ENCODE assay signal across 9 cellular contexts in the genomic region with DNA sequence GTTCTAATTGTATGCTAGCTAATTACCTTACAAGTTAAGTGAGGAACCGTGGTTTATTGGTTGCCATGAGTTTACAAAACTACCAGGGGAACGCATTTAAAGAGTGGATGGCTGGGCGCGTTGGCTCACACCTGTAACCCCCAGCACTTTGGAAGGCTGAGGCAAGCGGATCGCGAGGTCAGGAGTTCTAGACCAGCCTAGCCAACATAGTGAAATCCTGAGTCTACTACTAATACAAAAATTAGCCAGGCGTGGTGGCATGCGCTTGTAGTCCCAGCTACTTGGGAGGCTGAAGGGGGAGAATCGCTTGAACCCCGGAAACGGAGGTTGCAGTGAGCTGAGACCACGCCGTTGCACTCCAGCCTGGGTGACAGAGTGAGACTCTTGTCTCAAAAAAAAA. TPM values are rescaled to one million over a fixed set of nuclear protein-coding genes. Genes with fewer than 3 reads are reported as not detected.
DNase-seq lines count a peak whose midpoint lies in the region; ATAC-seq and TF ChIP-seq lines count a peak whose summit lies in the region.
"Had no signal": no experiment of that assay in that cellular context is flagged by ENCODE, and none has a peak within 500 bp of the region (broad histone marks: within the 10 kb centered on the region; RNA-seq: fewer than 3 reads in every experiment).

No MANE protein-coding gene starts in this region.

- CTCF ChIA-PET in GM10248 (lab: Yijun Ruan, JAX), result interaction anchor here (2.7 kb wide), 1 partner anchor 18 kb away, joined by 6 read pairs; no protein-coding TSS in a partner anchor

- H3K9me3 Mint-ChIP-seq in CD4-positive, CD25-positive, alpha-beta regulatory T cell, result peaks cover 0 to 2% (median 0%) of the 10 kb centered on the region in 7 donors
- no peaks in the 10 kb centered on the region for H3K9me3 Mint-ChIP-seq in nephron

- peaks cover 59% of the 10 kb centered on the region for H3K36me3 ChIP-seq in CD4-positive, CD25-positive, alpha-beta regulatory T cell (ENCODE audit: control insufficient read depth, insufficient read depth, low read length)
- peaks cover 49 to 59% of the 10 kb centered on the region in 2 donors for H3K36me3 ChIP-seq in duodenal mucosa (ENCODE audit: control insufficient read depth in 1 of 2, insufficient read depth in 2 of 2, low read length in 2 of 2)

- peak overlapping the region in 1 of 2 donors; percentile 72 for H3K9ac ChIP-seq in duodenal mucosa (ENCODE audit: low read depth in 1 of 2, low read length in 2 of 2)

- peak overlapping the region; percentile 92 to 100 (median 96) for H3K4me3 Mint-ChIP-seq in CD4-positive, CD25-positive, alpha-beta regulatory T cell
- peak overlapping the region; percentile 94 to 99 (median 99) for H3K4me3 Mint-ChIP-seq in nephron

- ATAC-seq in CD4-positive, CD25-positive, alpha-beta regulatory T cell (ENCODE audit: low read depth in 2 of 2), result no peak

- H3K4me1 Mint-ChIP-seq in CD4-positive, CD25-positive, alpha-beta regulatory T cell, result peaks cover 32 to 70% (median 50%) of the 10 kb centered on the region in 4 donors
- peaks cover 32% of the 10 kb centered on the region for H3K4me1 Mint-ChIP-seq in nephron

- POLR2A ChIA-PET in GM10248 (lab: Yijun Ruan, JAX), result interaction anchor here (0.6 to 1.7 kb wide), 6 partner anchors 8 to 185 kb away, joined by 3 to 7 read pairs (median 3); no protein-coding TSS in a partner anchor

- H3K4me3 ChIP-seq in CD4-positive, CD25-positive, alpha-beta regulatory T cell (ENCODE audit: low read depth, low read length), result peak overlapping the region; percentile 95
- H3K4me3 ChIP-seq in NB4 (ENCODE audit: low read depth, low read length) (peak overlapping the region; percentile 93), duodenal mucosa (ENCODE audit: low read depth in 1 of 2, low read length in 2 of 2) (peak overlapping the region; percentile 78 to 91)

- H3K27ac ChIP-seq in CD4-positive, CD25-positive, alpha-beta regulatory T cell (ENCODE audit: insufficient read depth, low read length, poor library complexity, severe bottlenecking), result peak overlapping the region; percentile 98
- H3K27ac ChIP-seq in duodenal mucosa (ENCODE audit: low read depth, low read length), result no peak overlapping the region

- TF ChIP-seq POLR2A in NB4 (IDR thresholded peaks at IDR 0.05; ENCODE audit: extremely low read depth, insufficient read length), result no peak

- H3K9me3 ChIP-seq in CD4-positive, CD25-positive, alpha-beta regulatory T cell (ENCODE audit: control insufficient read depth in 2 of 2, low read length in 2 of 2), result no peaks in the 10 kb centered on the region
- H3K9me3 ChIP-seq in duodenal mucosa (ENCODE audit: control insufficient read depth in 1 of 2, low read length in 2 of 2), result no peaks in the 10 kb centered on the region

- peak overlapping the region; percentile 14 to 96 (median 76) for H3K27ac Mint-ChIP-seq in CD4-positive, CD25-positive, alpha-beta regulatory T cell
- peak overlapping the region; percentile 86 to 100 (median 99) for H3K27ac Mint-ChIP-seq in nephron

- H3K36me3 Mint-ChIP-seq in CD4-positive, CD25-positive, alpha-beta regulatory T cell, result peaks cover 50% of the 10 kb centered on the region
- H3K36me3 Mint-ChIP-seq in nephron (ENCODE audit: low read depth), result peaks cover 62% of the 10 kb centered on the region

- H3K27me3 Mint-ChIP-seq in CD4-positive, CD25-positive, alpha-beta regulatory T cell, result peaks cover 10% of the 10 kb centered on the region
- H3K27me3 Mint-ChIP-seq in nephron (ENCODE audit: low read depth), result no peaks in the 10 kb centered on the region

- TF ChIP-seq CTCF in NB4 (IDR thresholded peaks at IDR 0.05; ENCODE audit: low read depth, low read length) (no peak), nephron (IDR thresholded peaks at IDR 0.05; ENCODE audit: unreplicated experiment in 3 of 3) (no peak), GM10248 (IDR thresholded peaks at IDR 0.05; ENCODE audit: control extremely low read depth, extremely low read depth, low read depth, missing control alignments) (no peak)

- peaks cover 37% of the 10 kb centered on the region for H3K4me1 ChIP-seq in CD4-positive, CD25-positive, alpha-beta regulatory T cell (ENCODE audit: control insufficient read depth, insufficient read depth, low read length, poor library complexity, severe bottlenecking)
- peaks cover 19 to 28% of the 10 kb centered on the region in 2 donors for H3K4me1 ChIP-seq in duodenal mucosa (ENCODE audit: control insufficient read depth in 1 of 2, insufficient read depth in 2 of 2, low read length in 2 of 2)

- DNase-seq in CD4-positive, CD25-positive, alpha-beta regulatory T cell, result no peak
- DNase-seq in NB4 (ENCODE audit: low read depth) (no peak), GM10248 (ENCODE audit: extremely low spot score) (no peak), NCI-H2107 (lab: John Stamatoyannopoulos, UW) (no peak), CD1c-positive myeloid dendritic cell (ENCODE audit: extremely low spot score) (no peak), SIG-M5 (lab: John Stamatoyannopoulos, UW) (no peak)
- DNase-seq: stimulated activated CD4-positive, alpha-beta T cell treated with anti-CD3 and anti-CD28 coated beads, Interleukin-2, amount 100 ng/mL, for 24 hours had no signal

- no peaks in the 10 kb centered on the region for H3K27me3 ChIP-seq in CD4-positive, CD25-positive, alpha-beta regulatory T cell (ENCODE audit: control insufficient read depth, insufficient read depth, low read length)
- no peaks in the 10 kb centered on the region for H3K27me3 ChIP-seq in duodenal mucosa (ENCODE audit: control insufficient read depth in 1 of 2, insufficient read depth in 2 of 2, low read length in 2 of 2)

RNA-seq across cellular contexts. Expression of gene EIF5, which starts 2.2 kb away (rescaled TPM):
- 675 TPM for total RNA-seq in CD4-positive, CD25-positive, alpha-beta regulatory T cell
- polyA plus RNA-seq in CD4-positive, CD25-positive, alpha-beta regulatory T cell, result 100 to 1,000 TPM; 364 to 387 (median 370) TPM

RNA-seq across cellular contexts. Expression of gene MARK3, which starts 49.0 kb away (rescaled TPM):
- total RNA-seq in CD4-positive, CD25-positive, alpha-beta regulatory T cell, result 147 TPM
- polyA plus RNA-seq in CD4-positive, CD25-positive, alpha-beta regulatory T cell, result 10 to 100 TPM; 33.5 to 41.6 (median 36.1) TPM
